22 cellular contexts compared by ENCODE assay signal in genomic region chr18:69953191-69953590, GRCh38. TPM values are rescaled to one million over a fixed set of nuclear protein-coding genes. Genes with fewer than 3 reads are reported as not detected.
"Had no signal": no experiment of that assay in that cellular context is flagged by ENCODE, and none has a peak within 500 bp of the region (broad histone marks: within the 10 kb centered on the region; RNA-seq: fewer than 3 reads in every experiment).

No MANE protein-coding gene starts in this region.

- H3K4me3 Mint-ChIP-seq: activated B cell treated with CpG ODN at 0.5 μM for 24 hours; activated CD8-positive, alpha-beta memory T cell treated with anti-CD3 and anti-CD28 coated beads, Interleukin-2, amount 10 ng/mL, durations not matched to agents 7 days and 5 days; dendritic cell treated with granulocyte-macrophage colony-stimulating factor and Interleukin-4, amounts not matched to agents 40 ng/mL and 50 ng/mL, for 4 days; mesothelial cell of epicardium; neural crest cell had no signal

- ATAC-seq: activated CD8-positive, alpha-beta memory T cell treated with anti-CD3 and anti-CD28 coated beads, Interleukin-2, amount 10 ng/mL, durations not matched to agents 7 days and 5 days; gastroesophageal sphincter; heart left ventricle; left lung; stimulated activated naive CD8-positive, alpha-beta T cell treated with anti-CD3 and anti-CD28 coated beads, Interleukin-15, amount 100 ng/mL, for 72 hours had no signal

- H3K36me3 Mint-ChIP-seq: mesothelial cell of epicardium had no signal

- H3K27ac Mint-ChIP-seq: activated B cell treated with CpG ODN at 0.5 μM for 24 hours; activated CD8-positive, alpha-beta memory T cell treated with anti-CD3 and anti-CD28 coated beads, Interleukin-2, amount 10 ng/mL, durations not matched to agents 7 days and 5 days; dendritic cell treated with granulocyte-macrophage colony-stimulating factor and Interleukin-4, amounts not matched to agents 40 ng/mL and 50 ng/mL, for 4 days; mesothelial cell of epicardium had no signal

- H3K27me3 Mint-ChIP-seq: activated B cell treated with CpG ODN at 0.5 μM for 24 hours; activated CD8-positive, alpha-beta memory T cell treated with anti-CD3 and anti-CD28 coated beads, Interleukin-2, amount 10 ng/mL, durations not matched to agents 7 days and 5 days; dendritic cell treated with granulocyte-macrophage colony-stimulating factor and Interleukin-4, amounts not matched to agents 40 ng/mL and 50 ng/mL, for 4 days; stimulated activated naive CD8-positive, alpha-beta T cell treated with anti-CD3 and anti-CD28 coated beads, Interleukin-15, amount 100 ng/mL, for 72 hours had no signal

- DNase-seq: activated B cell treated with CpG ODN at 0.5 μM for 24 hours; activated CD4-positive, alpha-beta T cell treated with anti-CD3 and anti-CD28 coated beads, Interleukin-2, amount 50 U/mL, for 4 hours; activated CD8-positive, alpha-beta memory T cell treated with anti-CD3 and anti-CD28 coated beads, Interleukin-2, amount 10 ng/mL, durations not matched to agents 7 days and 5 days; activated naive CD4-positive, alpha-beta T cell; amniotic stem cell; effector CD8-positive, alpha-beta T cell; heart left ventricle; left lung; retina; SJCRH30; stimulated activated CD4-positive, alpha-beta T cell treated with anti-CD3 and anti-CD28 coated beads, Interleukin-12 subunit alpha, Interleukin-12 subunit beta, amount 100 ng/mL, for 4 hours; stimulated activated CD4-positive, alpha-beta T cell treated with anti-CD3 and anti-CD28 coated beads, Interleukin-1b, Interleukin-23, amount 100 ng/mL, for 48 hours; stimulated activated CD8-positive, alpha-beta memory T cell treated with anti-CD3 and anti-CD28 coated beads, Interleukin-4, amount 100 ng/mL, for 48 hours; stimulated activated naive CD8-positive, alpha-beta T cell treated with anti-CD3 and anti-CD28 coated beads, Interleukin-15, amount 100 ng/mL, for 72 hours; T-helper 9 cell; transverse colon; uterus had no signal

- H3K9me3 Mint-ChIP-seq: dendritic cell treated with granulocyte-macrophage colony-stimulating factor and Interleukin-4, amounts not matched to agents 40 ng/mL and 50 ng/mL, for 4 days had no signal

RNA-seq across cellular contexts. Expression of gene CD226, which starts 5.5 kb away (rescaled TPM):
- total RNA-seq: kidney epithelial cell had no signal
